ENCODE assay signal across 20 cellular contexts in genomic region chr17:66387391-66387981, GRCh38.
DNase-seq lines count a peak whose midpoint lies in the region; ATAC-seq and TF ChIP-seq lines count a peak whose summit lies in the region.
"Had no signal": no experiment of that assay in that cellular context is flagged by ENCODE, and none has a peak within 500 bp of the region (broad histone marks: within the 10 kb centered on the region; RNA-seq: fewer than 3 reads in every experiment).

No MANE protein-coding gene starts in this region.

- no peak overlapping the region for H3K4me3 Mint-ChIP-seq in activated CD4-positive, alpha-beta T cell treated with anti-CD3 and anti-CD28 coated beads for 36 hours
- no peak overlapping the region for H3K4me3 Mint-ChIP-seq in endodermal cell
- H3K4me3 Mint-ChIP-seq in osteocyte (ENCODE audit: unreplicated experiment): no peak overlapping the region
- H3K4me3 Mint-ChIP-seq in MCF 10A (ENCODE audit: unreplicated experiment): no peak overlapping the region
- H3K4me3 Mint-ChIP-seq: activated CD4-positive, alpha-beta memory T cell treated with anti-CD3 and anti-CD28 coated beads, Interleukin-2, amount 10 ng/mL, durations not matched to agents 7 days and 5 days; B cell had no signal

- peaks cover 75% of the 10 kb centered on the region for H3K4me1 Mint-ChIP-seq in activated CD4-positive, alpha-beta T cell treated with anti-CD3 and anti-CD28 coated beads for 36 hours
- H3K4me1 Mint-ChIP-seq in endodermal cell (peaks cover 17% of the 10 kb centered on the region), osteocyte (ENCODE audit: unreplicated experiment) (peaks cover 31% of the 10 kb centered on the region), MCF 10A (ENCODE audit: insufficient read depth, unreplicated experiment) (peaks cover 5% of the 10 kb centered on the region)

- H3K27me3 ChIP-seq in endodermal cell (ENCODE audit: control insufficient read depth, insufficient read depth, low read length, poor library complexity, severe bottlenecking): no peaks in the 10 kb centered on the region
- H3K27me3 ChIP-seq: cardiac muscle cell, dorsolateral prefrontal cortex, ovary had no signal

- intact Hi-C loops in activated CD4-positive, alpha-beta T cell treated with anti-CD3 and anti-CD28 coated beads for 36 hours (cut with DNase I, micrococcal nuclease): no loop called here
- intact Hi-C loops in MCF 10A (cut with micrococcal nuclease): no loop called here

- no TSS peak for BruUV-seq in MCF 10A (replicated peaks; lab: Mats Ljungman, UMichigan)

- no peaks in the 10 kb centered on the region for H3K36me3 ChIP-seq in HEK293 (ENCODE audit: control insufficient read depth in 2 of 2, insufficient read depth in 1 of 2, low read length in 2 of 2)
- no peaks in the 10 kb centered on the region for H3K36me3 ChIP-seq in endodermal cell (ENCODE audit: control insufficient read depth, insufficient read depth, low read length)
- H3K36me3 ChIP-seq: cardiac muscle cell, ovary had no signal

- no peak for DNase-seq in activated CD4-positive, alpha-beta T cell treated with anti-CD3 and anti-CD28 coated beads for 36 hours
- no peak for DNase-seq in activated CD4-positive, alpha-beta T cell treated with anti-CD3 and anti-CD28 coated beads for 48 hours
- DNase-seq in endodermal cell (peak; percentile 65), osteocyte (ENCODE audit: extremely low spot score, unreplicated experiment) (no peak), MCF 10A (ENCODE audit: unreplicated experiment) (no peak), SW480 (ENCODE audit: low spot score) (no peak)
- DNase-seq: activated CD4-positive, alpha-beta memory T cell treated with anti-CD3 and anti-CD28 coated beads, Interleukin-2, amount 10 ng/mL, durations not matched to agents 7 days and 5 days; amniotic stem cell; dorsolateral prefrontal cortex; GM23248; NCI-H2029 treated with DMSO at 0.1 percent for 48 hours; ovary; stimulated activated CD4-positive, alpha-beta T cell treated with anti-CD3 and anti-CD28 coated beads, Interleukin-2, amount 100 ng/mL, for 24 hours; SW 1271 had no signal

- POLR2A ChIA-PET in activated CD4-positive, alpha-beta T cell treated with anti-CD3 and anti-CD28 coated beads for 36 hours (lab: Charles Lee): no interaction called here
- POLR2A ChIA-PET in HEK293 (lab: Yijun Ruan, JAX): no interaction called here
- POLR2A ChIA-PET in MCF 10A (lab: Yijun Ruan, JAX): no interaction called here

- H3K4me1 ChIP-seq in HEK293 (ENCODE audit: control insufficient read depth, insufficient read depth, low read length) (no peaks in the 10 kb centered on the region), endodermal cell (ENCODE audit: control insufficient read depth, insufficient read depth, low read length) (peaks cover 9% of the 10 kb centered on the region)

- no peaks in the 10 kb centered on the region for H3K27me3 Mint-ChIP-seq in activated CD4-positive, alpha-beta T cell treated with anti-CD3 and anti-CD28 coated beads for 36 hours
- no peaks in the 10 kb centered on the region for H3K27me3 Mint-ChIP-seq in endodermal cell (ENCODE audit: insufficient read depth)
- no peaks in the 10 kb centered on the region for H3K27me3 Mint-ChIP-seq in osteocyte (ENCODE audit: unreplicated experiment)
- no peaks in the 10 kb centered on the region for H3K27me3 Mint-ChIP-seq in MCF 10A (ENCODE audit: insufficient read depth, unreplicated experiment)
- H3K27me3 Mint-ChIP-seq: activated CD4-positive, alpha-beta memory T cell treated with anti-CD3 and anti-CD28 coated beads, Interleukin-2, amount 10 ng/mL, durations not matched to agents 7 days and 5 days had no signal

- 57 to 62% methylated on average over 6 to 7 of the region's 7 CpGs for WGBS in endodermal cell (ENCODE audit: insufficient coverage in 1 of 2, insufficient read length in 1 of 2), 2 experiments

- H3K36me3 Mint-ChIP-seq in activated CD4-positive, alpha-beta T cell treated with anti-CD3 and anti-CD28 coated beads for 36 hours (ENCODE audit: low read depth): peaks cover 54% of the 10 kb centered on the region
- H3K36me3 Mint-ChIP-seq in endodermal cell (ENCODE audit: low read depth) (peaks cover 2% of the 10 kb centered on the region), osteocyte (ENCODE audit: unreplicated experiment) (peaks cover 12% of the 10 kb centered on the region), MCF 10A (ENCODE audit: insufficient read depth, unreplicated experiment) (no peaks in the 10 kb centered on the region)

- TF ChIP-seq CTCF in HEK293 (tag by site-specific recombination; IDR thresholded peaks at IDR 0.05): no peak
- TF ChIP-seq CTCF in endodermal cell (conservative IDR thresholded peaks at IDR 0.05): no peak
- TF ChIP-seq CTCF in osteocyte (IDR thresholded peaks at IDR 0.05): no peak
- no peak for TF ChIP-seq CTCF in MCF 10A (IDR thresholded peaks at IDR 0.05; ENCODE audit: unreplicated experiment)

- CTCF ChIA-PET in activated CD4-positive, alpha-beta T cell treated with anti-CD3 and anti-CD28 coated beads for 36 hours (lab: Charles Lee): interaction anchor here (0.6 to 1.0 kb wide), 2 partner anchors 77 to 1248 kb away, joined by 4 read pairs; no protein-coding TSS in a partner anchor
- CTCF ChIA-PET in HEK293 (lab: Yijun Ruan, JAX) (interaction anchor here (0.6 kb wide), 1 partner anchor 17 kb away, joined by 3 read pairs; no protein-coding TSS in a partner anchor), MCF 10A (lab: Yijun Ruan, JAX) (interaction anchor here (0.6 to 0.7 kb wide), 2 partner anchors 31 to 80 kb away, joined by 3 read pairs; no protein-coding TSS in a partner anchor)

- no peaks in the 10 kb centered on the region for H3K9me3 Mint-ChIP-seq in activated CD4-positive, alpha-beta T cell treated with anti-CD3 and anti-CD28 coated beads for 36 hours (ENCODE audit: low read depth)
- H3K9me3 Mint-ChIP-seq in endodermal cell (no peaks in the 10 kb centered on the region), osteocyte (ENCODE audit: unreplicated experiment) (no peaks in the 10 kb centered on the region), MCF 10A (ENCODE audit: unreplicated experiment) (no peaks in the 10 kb centered on the region)
- H3K9me3 Mint-ChIP-seq: activated CD4-positive, alpha-beta memory T cell treated with anti-CD3 and anti-CD28 coated beads, Interleukin-2, amount 10 ng/mL, durations not matched to agents 7 days and 5 days had no signal

- peak overlapping the region; percentile 55 for H3K27ac Mint-ChIP-seq in activated CD4-positive, alpha-beta T cell treated with anti-CD3 and anti-CD28 coated beads for 36 hours
- H3K27ac Mint-ChIP-seq in endodermal cell (no peak overlapping the region), osteocyte (ENCODE audit: unreplicated experiment) (peak overlapping the region; percentile 69), MCF 10A (ENCODE audit: low read depth, unreplicated experiment) (no peak overlapping the region)
- H3K27ac Mint-ChIP-seq: activated CD4-positive, alpha-beta memory T cell treated with anti-CD3 and anti-CD28 coated beads, Interleukin-2, amount 10 ng/mL, durations not matched to agents 7 days and 5 days; B cell had no signal

- no peak overlapping the region for H3K4me3 ChIP-seq in HEK293 (ENCODE audit: low read depth, low read length)
- H3K4me3 ChIP-seq in endodermal cell (ENCODE audit: low read length): no peak overlapping the region
- H3K4me3 ChIP-seq: cardiac muscle cell, dorsolateral prefrontal cortex, GM23248, ovary had no signal

- H3K9ac ChIP-seq in endodermal cell (ENCODE audit: extremely low read depth, low read length, poor library complexity, severe bottlenecking): no peak overlapping the region
- H3K9ac ChIP-seq: GM23248 had no signal

- H3K9me3 ChIP-seq in HEK293 (ENCODE audit: control insufficient read depth, insufficient read depth, low read depth, low read length) (no peaks in the 10 kb centered on the region), endodermal cell (ENCODE audit: control insufficient read depth, low read length) (no peaks in the 10 kb centered on the region)
- H3K9me3 ChIP-seq: ovary had no signal

- H3K27ac ChIP-seq in HEK293 (ENCODE audit: extremely low read depth, low read depth, low read length) (no peak overlapping the region), endodermal cell (ENCODE audit: low read depth, low read length) (no peak overlapping the region)
- H3K27ac ChIP-seq: cardiac muscle cell, dorsolateral prefrontal cortex, GM23248, ovary, VCaP had no signal

- ATAC-seq in activated CD4-positive, alpha-beta T cell treated with anti-CD3 and anti-CD28 coated beads for 36 hours: no peak
- no peak for ATAC-seq in HG02610 (IDR thresholded peaks at IDR 0.05; ENCODE audit: unreplicated experiment)
- ATAC-seq: left lobe of liver had no signal

TF ChIP-seq in HEK293, 187 proteins besides CTCF, POLR2A, EP300 and RAD21:
- no peak for TF ChIP-seq ZNF521 (tag by site-specific recombination; IDR thresholded peaks at IDR 0.05)
- peak; percentile 85 for TF ChIP-seq ZIC2 (tag by site-specific recombination; IDR thresholded peaks at IDR 0.05)

Comparison
In these comparisons a context has a peak if more than half of its experiments do, and no peak if none do; other contexts are left out.
1. H3K27ac Mint-ChIP-seq: peak in activated CD4-positive, alpha-beta T cell treated with anti-CD3 and anti-CD28 coated beads for 36 hours (single experiment) and osteocyte (single experiment); none in endodermal cell (single experiment) and MCF 10A (single experiment).